23 cellular contexts compared by ENCODE assay signal in genomic region chr12:2979806-2980205, GRCh38.
"Had no signal": no experiment of that assay in that cellular context is flagged by ENCODE, and none has a peak within 500 bp of the region (broad histone marks: within the 10 kb centered on the region; RNA-seq: fewer than 3 reads in every experiment).

No MANE protein-coding gene starts in this region.

- DNase-seq: Kasumi-1, MM.1S, NCI-H1092 treated with DMSO at 0.1 percent for 48 hours, NCI-H1436, NCI-H187, NCI-H2029, NCI-H2081 treated with DMSO at 0.1 percent for 48 hours, NCI-H2171, NCI-H226, NCI-H446, NCI-H510A, NCI-H524 treated with DMSO at 0.1 percent for 48 hours, NCI-H69, NCI-H774, Right ventricle myocardium superior, RPMI8226, SIG-M5 had no signal

- H3K4me2 ChIP-seq: KMS-11 had no signal

- H3K27ac Mint-ChIP-seq: IgD-negative memory B cell had no signal

- H3K9ac ChIP-seq: KMS-11 had no signal

- ATAC-seq: K562 had no signal

- H3K4me3 Mint-ChIP-seq: IgD-negative memory B cell had no signal

- H3K4me1 Mint-ChIP-seq: IgD-negative memory B cell had no signal

- H3K4me3 ChIP-seq: K562, SJSA1, SK-N-MC had no signal

- H3K4me1 ChIP-seq: SJSA1 had no signal

- H3K27me3 ChIP-seq: SJSA1 had no signal

- H3K36me3 Mint-ChIP-seq: IgD-negative memory B cell had no signal

- H3K27ac ChIP-seq: HL-60, KMS-11, SJSA1, SK-N-MC had no signal
